Comparison of ENCODE assay signal across 17 cellular contexts in the genomic region with DNA sequence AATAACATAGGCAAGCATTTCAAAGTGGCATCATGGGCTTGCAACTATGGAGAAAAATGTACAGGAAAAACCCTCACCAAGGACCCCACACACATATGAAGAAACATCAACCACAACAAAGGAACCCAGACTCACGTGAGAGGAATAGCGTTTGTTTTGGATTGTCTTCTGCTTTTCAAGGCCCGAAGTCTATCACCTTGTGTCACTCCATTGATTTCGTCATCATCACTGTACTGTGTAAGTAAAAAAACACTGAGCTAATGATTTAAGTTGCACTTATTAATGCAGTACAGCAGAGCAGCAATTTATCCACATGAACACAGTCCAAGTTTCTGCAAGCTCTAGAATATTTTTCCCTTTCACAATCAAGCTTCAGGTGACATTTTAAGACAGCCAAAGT.
DNase-seq lines count a peak whose midpoint lies in the region; ATAC-seq and TF ChIP-seq lines count a peak whose summit lies in the region.
"Had no signal": no experiment of that assay in that cellular context is flagged by ENCODE, and none has a peak within 500 bp of the region (broad histone marks: within the 10 kb centered on the region; RNA-seq: fewer than 3 reads in every experiment).

No MANE protein-coding gene starts in this region.

- no peaks in the 10 kb centered on the region for H3K27me3 Mint-ChIP-seq in CD8-positive, alpha-beta T cell (ENCODE audit: low read depth)

- no peak overlapping the region for H3K4me3 Mint-ChIP-seq in CD8-positive, alpha-beta T cell

- ATAC-seq in CD8-positive, alpha-beta T cell: peak; percentile 87
- ATAC-seq in left lung (peak; percentile 74), HG02642 (IDR thresholded peaks at IDR 0.05; ENCODE audit: poor library complexity, unreplicated experiment) (no peak), GM21786 (IDR thresholded peaks at IDR 0.05; ENCODE audit: unreplicated experiment) (no peak)

- no peaks in the 10 kb centered on the region for H3K27me3 ChIP-seq in CD8-positive, alpha-beta T cell (ENCODE audit: insufficient read depth, low read length)
- no peaks in the 10 kb centered on the region for H3K27me3 ChIP-seq in left lung
- H3K27me3 ChIP-seq: BE2C had no signal

- intact Hi-C loops in CD8-positive, alpha-beta T cell (cut with DNase I, micrococcal nuclease): no loop called here
- intact Hi-C loops in left lung (cut with DNase I): no loop called here

- no peaks in the 10 kb centered on the region for H3K9me3 Mint-ChIP-seq in CD8-positive, alpha-beta T cell

- DNase-seq in CD8-positive, alpha-beta T cell: peak in 1 of 7 experiments; percentile 30
- peak; percentile 89 for DNase-seq in Jurkat, Clone E6-1 (ENCODE audit: low read depth, low spot score)
- DNase-seq in SW480 (ENCODE audit: low spot score) (peak; percentile 29), left lung (no peak), RKO (ENCODE audit: low spot score) (no peak), DMS114 treated with DMSO at 0.1 percent for 48 hours (lab: John Stamatoyannopoulos, UW; ENCODE audit: unreplicated experiment) (no peak)
- DNase-seq: activated CD4-positive, CD25-positive, alpha-beta regulatory T cell treated with anti-CD3 and anti-CD28 coated beads, Interleukin-2, amount 50 U/mL, for 72 hours; activated gamma-delta T cell; BE2C; GDM1; NCI-H1048; NCI-H748 treated with DMSO at 0.1 percent for 48 hours; small intestine; trophoblast cell had no signal

- CTCF ChIA-PET in CD8-positive, alpha-beta T cell (lab: Charles Lee): interaction anchor here (2.2 kb wide), 1 partner anchor 9 kb away, joined by 5 read pairs; no protein-coding TSS in a partner anchor

- H3K36me3 ChIP-seq in CD8-positive, alpha-beta T cell (ENCODE audit: insufficient read depth, low read length): no peaks in the 10 kb centered on the region
- H3K36me3 ChIP-seq in left lung: no peaks in the 10 kb centered on the region
- H3K36me3 ChIP-seq: BE2C had no signal

- H3K4me1 ChIP-seq in CD8-positive, alpha-beta T cell (ENCODE audit: insufficient read depth, low read length): peaks cover 17% of the 10 kb centered on the region
- no peaks in the 10 kb centered on the region for H3K4me1 ChIP-seq in left lung
- H3K4me1 ChIP-seq: BE2C, parathyroid adenoma had no signal

- peaks cover 21% of the 10 kb centered on the region for H3K4me1 Mint-ChIP-seq in CD8-positive, alpha-beta T cell (ENCODE audit: low read depth)

- H3K27ac ChIP-seq in CD8-positive, alpha-beta T cell (ENCODE audit: low read depth, low read length): no peak overlapping the region
- H3K27ac ChIP-seq in left lung: peak overlapping the region in 1 of 2 donors; percentile 4

- H3K9me3 ChIP-seq in CD8-positive, alpha-beta T cell (ENCODE audit: low read length): no peaks in the 10 kb centered on the region
- no peaks in the 10 kb centered on the region for H3K9me3 ChIP-seq in left lung
- H3K9me3 ChIP-seq: BE2C had no signal

- TF ChIP-seq CTCF in CD8-positive, alpha-beta T cell (IDR thresholded peaks at IDR 0.05): no peak
- TF ChIP-seq CTCF in left lung (IDR thresholded peaks at IDR 0.05): no peak

- peaks cover 25% of the 10 kb centered on the region for H3K36me3 Mint-ChIP-seq in CD8-positive, alpha-beta T cell

- no peak overlapping the region for H3K4me3 ChIP-seq in CD8-positive, alpha-beta T cell (ENCODE audit: low read depth, low read length)
- no peak overlapping the region for H3K4me3 ChIP-seq in Jurkat, Clone E6-1 (ENCODE audit: low read length)
- H3K4me3 ChIP-seq in left lung: no peak overlapping the region

- H3K27ac Mint-ChIP-seq in CD8-positive, alpha-beta T cell: no peak overlapping the region

- POLR2A ChIA-PET in CD8-positive, alpha-beta T cell (lab: Charles Lee): interaction anchor here (1.6 kb wide), 1 partner anchor 45 kb away, joined by 3 read pairs; no protein-coding TSS in a partner anchor

Comparison
In these comparisons a context has a peak if more than half of its experiments do, and no peak if none do; other contexts are left out.
1. ATAC-seq: peak in CD8-positive, alpha-beta T cell (single experiment) and left lung (single experiment); none in HG02642 (single experiment) and GM21786 (single experiment).
2. DNase-seq: peak in Jurkat, Clone E6-1 (single experiment) and SW480 (single experiment); none in left lung (0 of 2), RKO (single experiment) and DMS114 treated with DMSO at 0.1 percent for 48 hours (single experiment).